8 cellular contexts compared by ENCODE assay signal in the genomic region with DNA sequence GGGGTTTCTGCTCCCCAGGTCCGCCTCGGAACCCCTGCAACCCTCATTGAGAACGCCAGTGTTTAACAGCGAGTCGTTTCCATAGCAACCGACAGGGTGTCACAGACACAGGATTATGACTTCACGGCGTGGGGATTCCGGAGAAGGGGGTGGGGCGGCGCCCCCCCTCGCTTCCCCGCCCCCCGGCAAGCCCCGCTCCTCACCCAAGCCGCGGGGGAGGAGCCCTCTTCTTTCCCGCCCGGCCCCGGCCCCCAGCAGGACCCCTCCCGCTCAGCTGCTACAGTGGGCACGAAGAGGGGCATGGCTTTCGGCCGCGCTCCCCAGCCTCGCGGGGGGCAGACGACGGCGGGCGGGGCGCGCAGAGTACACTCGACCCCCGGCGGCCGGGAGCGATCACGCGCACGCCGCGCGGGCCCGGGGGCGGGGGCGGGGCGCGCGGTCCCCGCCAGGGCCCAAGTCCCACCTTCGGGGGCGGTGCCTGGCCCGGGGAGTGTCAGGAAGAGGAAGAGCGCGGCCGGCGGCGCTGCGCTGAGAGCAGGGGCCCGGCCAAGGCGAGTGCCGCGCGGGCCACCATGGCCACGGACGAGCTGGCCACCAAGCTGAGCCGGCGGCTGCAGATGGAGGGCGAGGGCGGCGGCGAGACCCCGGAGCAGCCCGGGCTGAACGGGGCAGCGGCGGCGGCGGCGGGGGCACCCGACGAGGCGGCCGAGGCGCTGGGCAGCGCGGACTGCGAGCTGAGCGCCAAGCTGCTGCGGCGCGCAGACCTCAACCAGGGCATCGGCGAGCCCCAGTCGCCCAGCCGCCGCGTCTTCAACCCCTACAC. TPM values are rescaled to one million over a fixed set of nuclear protein-coding genes. Genes with fewer than 3 reads are reported as not detected.
DNase-seq lines count a peak whose midpoint lies in the region; ATAC-seq and TF ChIP-seq lines count a peak whose summit lies in the region.

EFHD2 (plus strand) TSS at position 489 of the 823 bp plus-strand sequence; CDS start at position 573, 84 bp downstream.

- H3K4me3 ChIP-seq in Karpas-422 (ENCODE audit: low read length) (peak within 1 kb of the TSS; percentile 75), foreskin fibroblast (ENCODE audit: low read depth in 1 of 2, low read length in 2 of 2) (peak within 1 kb of the TSS; percentile 76 to 78), neuron (ENCODE audit: low read length) (peak within 1 kb of the TSS; percentile 70)

- H3K27me3 ChIP-seq in Karpas-422 (ENCODE audit: low read length), result no peaks in the 10 kb centered on the region
- peaks cover 20% of the 10 kb centered on the region for H3K27me3 ChIP-seq in neuron (ENCODE audit: insufficient read depth, low read length)

- H3K36me3 ChIP-seq in Karpas-422 (ENCODE audit: insufficient read depth, low read length), result peaks cover 1% of the 10 kb centered on the region; the same call in 1 of the 2 replicates
- H3K36me3 ChIP-seq in neuron (ENCODE audit: insufficient read depth, low read length), result no peaks in the 10 kb centered on the region

- peaks cover 18% of the 10 kb centered on the region; the same call in 1 of the 2 replicates for H4K20me1 ChIP-seq in Karpas-422 (ENCODE audit: insufficient read depth, low read depth, low read length)

- H3K9me2 ChIP-seq in Karpas-422 (replicated peaks; ENCODE audit: insufficient read depth, low read length), result no peaks in the 10 kb centered on the region

- no peak for TF ChIP-seq CTCF in foreskin fibroblast (IDR thresholded peaks at IDR 0.05; ENCODE audit: low read depth, low read length)

- H3K4me1 ChIP-seq in Karpas-422 (ENCODE audit: low read length) (peaks cover 21% of the 10 kb centered on the region), neuron (ENCODE audit: insufficient read depth, low read length) (peaks cover 13% of the 10 kb centered on the region)

- H3K9me3 ChIP-seq in Karpas-422 (ENCODE audit: low read length) (no peaks in the 10 kb centered on the region), neuron (ENCODE audit: low read length) (no peaks in the 10 kb centered on the region)

- H3K9ac ChIP-seq in Karpas-422 (ENCODE audit: low read length), result peak within 1 kb of the TSS; percentile 97

- H3K4me2 ChIP-seq in Karpas-422 (ENCODE audit: low read depth, low read length, poor library complexity, severe bottlenecking), result peak within 1 kb of the TSS; percentile 97

- DNase-seq in DMS153 treated with DMSO at 0.1 percent for 48 hours (lab: John Stamatoyannopoulos, UW; ENCODE audit: unreplicated experiment) (peak; percentile 62), Karpas-422 (peak; percentile 94), SHP77 treated with DMSO at 0.1 percent for 48 hours (lab: John Stamatoyannopoulos, UW) (peak; percentile 47), activated gamma-delta T cell (lab: John Stamatoyannopoulos, UW) (peak; percentile 87), foreskin fibroblast (peak; percentile 76 to 91), stromal cell of bone marrow (ENCODE audit: low read depth) (peak; percentile 67)

- peak; percentile 78 for ATAC-seq in GM21717 (IDR thresholded peaks at IDR 0.05; ENCODE audit: unreplicated experiment)

- H2AFZ ChIP-seq in Karpas-422 (ENCODE audit: low read length) (peak within 1 kb of the TSS; percentile 82), neuron (ENCODE audit: low read depth, low read length) (peak within 1 kb of the TSS; percentile 64)

- peaks cover 47% of the 10 kb centered on the region for H3K79me2 ChIP-seq in Karpas-422 (ENCODE audit: low read length)

- peak within 1 kb of the TSS; percentile 51 for H3K27ac ChIP-seq in Karpas-422 (ENCODE audit: low read length)

RNA-seq across cellular contexts. Expression of gene EFHD2, which starts in this region (rescaled TPM):
- 24.9 and 57.8 TPM in 2 replicates for total RNA-seq in Karpas-422 (2014; rRNA removed; shearing (Covaris generic); ENCODE audit: low replicate concordance)

Comparison
In these comparisons a context has a peak if more than half of its experiments do, and no peak if none do; other contexts are left out.
1. Peak in every context shown above with its lines: DNase-seq, ATAC-seq, H3K4me3 ChIP-seq and H3K27ac ChIP-seq.